Comparison of ENCODE assay signal across 9 cellular contexts in the genomic region with DNA sequence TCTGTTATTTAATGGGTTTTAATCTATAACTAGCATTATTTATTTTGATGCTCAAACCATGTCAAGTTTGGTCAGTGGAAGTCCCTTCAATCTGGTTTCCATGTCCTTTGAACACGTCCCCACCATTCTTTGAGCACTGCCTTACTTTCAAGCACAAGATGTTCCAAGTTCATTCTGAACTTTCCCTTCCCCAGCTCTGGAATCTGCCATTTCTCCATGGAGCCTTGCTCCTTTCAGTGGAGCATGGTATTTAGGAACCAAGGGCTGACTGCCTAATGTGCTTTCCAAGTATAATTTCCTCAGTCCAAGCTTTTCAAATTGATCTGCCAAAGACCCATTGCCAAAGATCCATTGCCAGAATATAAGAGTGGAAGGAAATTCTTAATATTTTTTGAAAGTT. TPM values are rescaled to one million over a fixed set of nuclear protein-coding genes. Genes with fewer than 3 reads are reported as not detected.
DNase-seq lines count a peak whose midpoint lies in the region; ATAC-seq and TF ChIP-seq lines count a peak whose summit lies in the region.
"Had no signal": no experiment of that assay in that cellular context is flagged by ENCODE, and none has a peak within 500 bp of the region (broad histone marks: within the 10 kb centered on the region; RNA-seq: fewer than 3 reads in every experiment).

No MANE protein-coding gene starts in this region.

- POLR2A ChIA-PET in activated B cell treated with CpG ODN at 0.5 μM for 24 hours (lab: Charles Lee): interaction anchor here (0.7 to 2.0 kb wide), 4 partner anchors 23 to 203 kb away, joined by 3 to 22 read pairs (median 4); partner anchors contain the start of gene ZNF780B

- intact Hi-C loops in activated B cell treated with CpG ODN at 0.5 μM for 24 hours (cut with micrococcal nuclease) (loop anchor here (1.0 to 5.0 kb wide), 4 partner anchors 24 to 352 kb away; partner anchors contain the start of genes C19orf47, PLD3 and PSMC4), stomach (cut with DNase I; ENCODE audit: low total_unique reads) (no loop called here)

- no peak for ATAC-seq in activated naive CD4-positive, alpha-beta T cell treated with anti-CD3 and anti-CD28 coated beads, Interleukin-2, amount 50 U/mL, for 72 hours
- ATAC-seq in activated B cell treated with CpG ODN at 0.5 μM for 24 hours (ENCODE audit: low read depth): no peak
- no peak for ATAC-seq in HG02588 (IDR thresholded peaks at IDR 0.05; ENCODE audit: unreplicated experiment)

- peaks cover 0 to 8% (median 4%) of the 10 kb centered on the region in 4 donors for H3K9me3 ChIP-seq in stomach

- TF ChIP-seq CTCF in activated B cell treated with CpG ODN at 0.5 μM for 24 hours (IDR thresholded peaks at IDR 0.05) (no peak), stomach (IDR thresholded peaks at IDR 0.05) (no peak)

- H3K4me3 ChIP-seq in iPS-11a (ENCODE audit: low read depth, low read length) (peak overlapping the region; percentile 96), stomach (peak overlapping the region; percentile 56 to 82 (median 70))

- H3K36me3 Mint-ChIP-seq in activated naive CD4-positive, alpha-beta T cell treated with anti-CD3 and anti-CD28 coated beads, Interleukin-2, amount 10 ng/mL, durations not matched to agents 7 days and 5 days: peaks cover 43% of the 10 kb centered on the region
- H3K36me3 Mint-ChIP-seq in activated naive CD4-positive, alpha-beta T cell treated with anti-CD3 and anti-CD28 coated beads, Interleukin-2, amount 50 U/mL, for 72 hours: peaks cover 33 to 49% of the 10 kb centered on the region in 2 donors
- H3K36me3 Mint-ChIP-seq in activated B cell treated with CpG ODN at 0.5 μM for 24 hours (ENCODE audit: low read depth): peaks cover 11% of the 10 kb centered on the region

- peak overlapping the region; percentile 87 for H3K4me3 Mint-ChIP-seq in activated naive CD4-positive, alpha-beta T cell treated with anti-CD3 and anti-CD28 coated beads, Interleukin-2, amount 10 ng/mL, durations not matched to agents 7 days and 5 days
- H3K4me3 Mint-ChIP-seq in activated B cell treated with CpG ODN at 0.5 μM for 24 hours: peak overlapping the region; percentile 96

- H3K27ac ChIP-seq in stomach: peak overlapping the region in 2 of 5 donors; percentile 89 to 91

- peaks cover 21% of the 10 kb centered on the region for H3K9me3 Mint-ChIP-seq in activated naive CD4-positive, alpha-beta T cell treated with anti-CD3 and anti-CD28 coated beads, Interleukin-2, amount 10 ng/mL, durations not matched to agents 7 days and 5 days
- H3K9me3 Mint-ChIP-seq in activated naive CD4-positive, alpha-beta T cell treated with anti-CD3 and anti-CD28 coated beads, Interleukin-2, amount 50 U/mL, for 72 hours: peaks cover 7 to 17% of the 10 kb centered on the region in 2 donors
- H3K9me3 Mint-ChIP-seq in activated B cell treated with CpG ODN at 0.5 μM for 24 hours: no peaks in the 10 kb centered on the region

- no peak overlapping the region for H3K27ac Mint-ChIP-seq in activated naive CD4-positive, alpha-beta T cell treated with anti-CD3 and anti-CD28 coated beads, Interleukin-2, amount 10 ng/mL, durations not matched to agents 7 days and 5 days
- H3K27ac Mint-ChIP-seq in activated naive CD4-positive, alpha-beta T cell treated with anti-CD3 and anti-CD28 coated beads, Interleukin-2, amount 50 U/mL, for 72 hours: peak overlapping the region in 1 of 2 donors; percentile 98
- H3K27ac Mint-ChIP-seq in activated B cell treated with CpG ODN at 0.5 μM for 24 hours: no peak overlapping the region

- no peaks in the 10 kb centered on the region for H3K27me3 ChIP-seq in stomach

- no peak for DNase-seq in activated naive CD4-positive, alpha-beta T cell treated with anti-CD3 and anti-CD28 coated beads, Interleukin-2, amount 10 ng/mL, durations not matched to agents 7 days and 5 days
- DNase-seq in activated naive CD4-positive, alpha-beta T cell treated with anti-CD3 and anti-CD28 coated beads, Interleukin-2, amount 50 U/mL, for 72 hours (ENCODE audit: low spot score in 2 of 2): no peak
- DNase-seq in activated B cell treated with CpG ODN at 0.5 μM for 24 hours (no peak), stomach (no peak), AG20443 (ENCODE audit: low spot score) (no peak), inferior parietal cortex (ENCODE audit: extremely low spot score) (no peak)
- DNase-seq: T-helper 9 cell had no signal

- H3K36me3 ChIP-seq in stomach: peaks cover 0 to 22% (median 2%) of the 10 kb centered on the region in 4 donors

- peaks cover 0 to 24% (median 20%) of the 10 kb centered on the region in 4 donors for H3K4me1 ChIP-seq in stomach

- no peak for TF ChIP-seq EP300 in stomach (IDR thresholded peaks at IDR 0.05)

- CTCF ChIA-PET in activated naive CD4-positive, alpha-beta T cell treated with anti-CD3 and anti-CD28 coated beads, Interleukin-2, amount 10 ng/mL, durations not matched to agents 7 days and 5 days (lab: Charles Lee): no interaction called here
- CTCF ChIA-PET in activated B cell treated with CpG ODN at 0.5 μM for 24 hours (lab: Charles Lee): no interaction called here

- no peak for TF ChIP-seq POLR2A in stomach (IDR thresholded peaks at IDR 0.05)

- no peaks in the 10 kb centered on the region for H3K27me3 Mint-ChIP-seq in activated naive CD4-positive, alpha-beta T cell treated with anti-CD3 and anti-CD28 coated beads, Interleukin-2, amount 10 ng/mL, durations not matched to agents 7 days and 5 days
- H3K27me3 Mint-ChIP-seq in activated B cell treated with CpG ODN at 0.5 μM for 24 hours: no peaks in the 10 kb centered on the region

- peaks cover 33% of the 10 kb centered on the region for H3K4me1 Mint-ChIP-seq in activated naive CD4-positive, alpha-beta T cell treated with anti-CD3 and anti-CD28 coated beads, Interleukin-2, amount 10 ng/mL, durations not matched to agents 7 days and 5 days
- peaks cover 39% of the 10 kb centered on the region for H3K4me1 Mint-ChIP-seq in activated B cell treated with CpG ODN at 0.5 μM for 24 hours

- 57 to 68% (median 67%) methylated on average over 1 of the region's 1 CpG for WGBS in stomach, 5 donors

RNA-seq across cellular contexts. Expression of gene ZNF546, which starts 1.1 kb away (rescaled TPM):
- 1 to 10 TPM; 3.1 to 4.7 TPM for total RNA-seq in activated naive CD4-positive, alpha-beta T cell treated with anti-CD3 and anti-CD28 coated beads, Interleukin-2, amount 50 U/mL, for 72 hours
- total RNA-seq in activated B cell treated with CpG ODN at 0.5 μM for 24 hours (5.8 and 11.6 TPM in 2 replicates), stomach (1 to 10 TPM in 4 of 5 donors, under 1 TPM in 1; 0.29 to 9.3 (median 3.3) TPM)
- polyA plus RNA-seq in stomach: 1 to 10 TPM in 1 of 3 donors, under 1 TPM in 2; 0.68 to 1.6 (median 0.76) TPM

RNA-seq across cellular contexts. Expression of gene PSMC4, which starts 24.8 kb away (rescaled TPM):
- total RNA-seq in activated naive CD4-positive, alpha-beta T cell treated with anti-CD3 and anti-CD28 coated beads, Interleukin-2, amount 50 U/mL, for 72 hours: 100 to 1,000 TPM in 1 of 2 donors, 10 to 100 TPM in 1; 93.6 to 114 TPM
- 109 and 115 TPM in 2 replicates for total RNA-seq in activated B cell treated with CpG ODN at 0.5 μM for 24 hours
- 10 to 100 TPM in 4 of 5 donors, 1 to 10 TPM in 1; 3.8 to 79.7 (median 69.4) TPM for total RNA-seq in stomach
- polyA plus RNA-seq in stomach: 10 to 100 TPM; 58.0 to 75.6 (median 62.3) TPM
